ENCODE assay signal across 8 cellular contexts in genomic region chr20:62643521-62644043, GRCh38. TPM values are rescaled to one million over a fixed set of nuclear protein-coding genes. Genes with fewer than 3 reads are reported as not detected.
DNase-seq lines count a peak whose midpoint lies in the region; ATAC-seq and TF ChIP-seq lines count a peak whose summit lies in the region.

No MANE protein-coding gene starts in this region.

- H3K27me3 ChIP-seq in sigmoid colon = peaks cover 18 to 67% (median 39%) of the 10 kb centered on the region in 3 donors

- ATAC-seq in GM18505 (IDR thresholded peaks at IDR 0.05; ENCODE audit: unreplicated experiment) = no peak

- peak overlapping the region; percentile 69 for H3K4me3 ChIP-seq in GM12865 (ENCODE audit: low read depth, low read length)
- H3K4me3 ChIP-seq in fibroblast of the aortic adventitia (ENCODE audit: low read depth, low read length) = peak overlapping the region; percentile 17
- H3K4me3 ChIP-seq in sigmoid colon = peak overlapping the region; percentile 18 to 52 (median 46)

- H3K9me3 Mint-ChIP-seq in osteocyte (ENCODE audit: unreplicated experiment) = no peaks in the 10 kb centered on the region

- peaks cover 6% of the 10 kb centered on the region for H3K4me1 Mint-ChIP-seq in osteocyte (ENCODE audit: unreplicated experiment)

- WGBS in sigmoid colon, 2 donors = 16 to 53% methylated on average over 14 of the region's 14 CpGs

- H3K36me3 Mint-ChIP-seq in osteocyte (ENCODE audit: unreplicated experiment) = no peaks in the 10 kb centered on the region

- H3K4me3 Mint-ChIP-seq in osteocyte (ENCODE audit: unreplicated experiment) = no peak overlapping the region

- peaks cover 0 to 32% (median 25%) of the 10 kb centered on the region in 4 donors for H3K4me1 ChIP-seq in sigmoid colon

- H3K27me3 Mint-ChIP-seq in osteocyte (ENCODE audit: unreplicated experiment) = peaks cover 38% of the 10 kb centered on the region

- TF ChIP-seq POLR2A in sigmoid colon (IDR thresholded peaks at IDR 0.05) (no peak), GM18505 (IDR thresholded peaks at IDR 0.05; ENCODE audit: borderline replicate concordance, extremely low read depth, insufficient read depth, insufficient read length) (no peak)

- CTCF ChIA-PET in RWPE1 (lab: Yijun Ruan, JAX) = interaction anchor here (0.6 to 2.4 kb wide), 10 partner anchors 9 to 575 kb away, joined by 3 to 11 read pairs (median 4); no protein-coding TSS in a partner anchor

- H3K9me3 ChIP-seq in sigmoid colon = no peaks in the 10 kb centered on the region

- H3K27ac ChIP-seq in RWPE1 = peak overlapping the region; percentile 98
- peak overlapping the region in 3 of 4 donors; percentile 48 to 69 (median 53) for H3K27ac ChIP-seq in sigmoid colon

- TF ChIP-seq CTCF in GM12865 (IDR thresholded peaks at IDR 0.05; ENCODE audit: insufficient read depth, low read depth, low read length, missing control alignments) (no peak), RWPE1 (conservative IDR thresholded peaks at IDR 0.05; ENCODE audit: low read depth) (no peak), fibroblast of the aortic adventitia (IDR thresholded peaks at IDR 0.05; ENCODE audit: insufficient read depth, low read length) (no peak), sigmoid colon (IDR thresholded peaks at IDR 0.05) (no peak), osteocyte (IDR thresholded peaks at IDR 0.05) (no peak)

- POLR2A ChIA-PET in RWPE1 (lab: Yijun Ruan, JAX; ENCODE audit: low non-redundant PET) = interaction anchor here (0.6 to 2.5 kb wide), 4 partner anchors 9 to 150 kb away, joined by 3 to 13 read pairs (median 4); no protein-coding TSS in a partner anchor

- intact Hi-C loops in sigmoid colon (cut with DNase I) = no loop called here

- TF ChIP-seq EP300 in sigmoid colon (IDR thresholded peaks at IDR 0.05) = no peak

- DNase-seq in GM12865 (ENCODE audit: low read depth) (no peak), RWPE1 (ENCODE audit: low spot score) (no peak), fibroblast of the aortic adventitia (ENCODE audit: low read depth) (peak; percentile 37), sigmoid colon (no peak), osteocyte (ENCODE audit: extremely low spot score, unreplicated experiment) (no peak)
- DNase-seq in stimulated activated naive CD4-positive, alpha-beta T cell treated with Interleukin-2 at 50 U/mL for 16 hours (lab: John Stamatoyannopoulos, UW) = no peak
- DNase-seq in activated CD8-positive, alpha-beta memory T cell treated with anti-CD3 and anti-CD28 coated beads for 24 hours = no peak

- H3K27ac Mint-ChIP-seq in osteocyte (ENCODE audit: unreplicated experiment) = no peak overlapping the region

- no peaks in the 10 kb centered on the region for H3K36me3 ChIP-seq in sigmoid colon

RNA-seq across cellular contexts. Expression of gene SLCO4A1, which starts 1.3 kb away (rescaled TPM):
- total RNA-seq in fibroblast of the aortic adventitia (ENCODE audit: low replicate concordance) (0.72 and 0.90 TPM in 2 replicates), sigmoid colon (10 to 100 TPM in 1 of 4 donors, 1 to 10 TPM in 3; 5.1 to 13.2 (median 6.6) TPM), osteocyte (1.2 and 1.5 TPM in 2 replicates)
- 10 to 100 TPM in 1 of 3 donors, 1 to 10 TPM in 2; 3.6 to 26.3 (median 4.2) TPM for polyA plus RNA-seq in sigmoid colon

Comparison
In these comparisons a context has a peak if more than half of its experiments do, and no peak if none do; other contexts are left out.
1. H3K4me3 ChIP-seq: peak in every context shown above with its lines; median percentile 69 in GM12865; 46 in sigmoid colon; 17 in fibroblast of the aortic adventitia.